ENCODE assay signal across 8 cellular contexts in the genomic region with DNA sequence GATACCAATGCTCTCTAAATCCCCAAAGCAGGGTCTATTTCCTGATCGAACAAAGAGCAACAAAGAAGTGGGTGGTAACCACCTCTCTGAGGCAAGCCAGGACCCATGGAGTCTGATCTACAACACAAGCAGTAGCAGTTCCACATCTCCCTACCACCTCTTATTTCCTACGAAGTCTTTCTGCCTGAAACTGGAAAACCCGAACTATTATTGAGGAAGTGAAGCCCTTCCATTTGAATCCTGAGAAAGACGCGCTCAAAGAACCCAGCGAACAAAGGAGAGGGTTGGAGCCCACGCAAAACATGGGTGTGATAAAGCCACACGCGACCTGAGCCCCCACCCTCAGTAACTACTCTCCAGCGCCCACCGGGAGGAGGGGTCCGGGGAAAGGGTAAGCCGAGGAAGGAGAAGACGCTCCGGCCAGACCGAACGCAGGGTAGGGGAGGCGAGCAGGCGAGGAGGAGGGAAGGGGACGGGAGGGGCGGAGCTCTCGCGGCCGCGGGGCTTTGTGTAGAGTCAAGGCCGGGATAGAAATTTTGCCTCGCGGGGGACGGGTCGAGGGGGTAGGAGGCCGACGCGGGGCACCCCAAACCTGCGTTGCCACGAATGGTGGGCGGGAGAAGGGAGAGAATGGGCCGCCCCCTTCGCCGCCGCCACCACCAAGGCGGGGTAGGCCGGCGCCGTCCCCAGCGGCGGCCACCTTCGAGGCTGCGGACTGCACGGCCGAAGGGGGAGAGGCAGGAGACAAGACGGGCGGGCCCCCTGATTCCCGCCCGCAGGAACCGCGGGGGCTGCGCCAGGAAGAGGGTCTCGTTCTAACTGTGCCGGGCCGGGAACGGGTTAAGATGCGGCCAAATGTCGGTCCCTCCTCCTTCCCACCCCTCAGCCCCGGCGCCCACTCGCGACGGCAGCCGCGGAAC. TPM values are rescaled to one million over a fixed set of nuclear protein-coding genes. Genes with fewer than 3 reads are reported as not detected.
A peak's percentile ranks its signal among the peaks of the same experiment; 100 is the strongest.
DNase-seq lines count a peak whose midpoint lies in the region; ATAC-seq and TF ChIP-seq lines count a peak whose summit lies in the region.

No MANE protein-coding gene starts in this region.

- TF ChIP-seq CTCF in activated CD8-positive, alpha-beta T cell treated with anti-CD3 and anti-CD28 coated beads for 36 hours (IDR thresholded peaks at IDR 0.05) = no peak

- H3K4me3 Mint-ChIP-seq in activated CD8-positive, alpha-beta T cell treated with anti-CD3 and anti-CD28 coated beads for 36 hours = peak overlapping the region; percentile 98

- no peaks in the 10 kb centered on the region for H3K9me3 ChIP-seq in effector memory CD4-positive, alpha-beta T cell (ENCODE audit: control insufficient read depth, low read length)

- intact Hi-C loops in activated CD8-positive, alpha-beta T cell treated with anti-CD3 and anti-CD28 coated beads for 36 hours (cut with micrococcal nuclease) = no loop called here

- peak; percentile 58 for DNase-seq in SIG-M5 treated with dmso at 0.1 percent for 504 hours (lab: John Stamatoyannopoulos, UW; ENCODE audit: unreplicated experiment)
- DNase-seq in SIG-M5 (lab: John Stamatoyannopoulos, UW) = no peak
- DNase-seq in NCI-H226 = peak; percentile 30
- peak; percentile 67 for DNase-seq in activated CD8-positive, alpha-beta T cell treated with anti-CD3 and anti-CD28 coated beads for 36 hours
- DNase-seq in effector memory CD4-positive, alpha-beta T cell = peak; percentile 33 to 46 (median 41)
- peak; percentile 52 for DNase-seq in medulla oblongata (ENCODE audit: extremely low spot score)
- DNase-seq in stimulated activated CD8-positive, alpha-beta memory T cell treated with anti-CD3 and anti-CD28 coated beads, Interleukin-12 subunit alpha, Interleukin-12 subunit beta, amount 100 ng/mL, for 4 hours (ENCODE audit: low read depth) = peak; percentile 34

- no peaks in the 10 kb centered on the region for H3K27me3 ChIP-seq in effector memory CD4-positive, alpha-beta T cell (replicated peaks; ENCODE audit: control insufficient read depth, insufficient read depth, low read length, poor library complexity, severe bottlenecking)

- peak; percentile 33 for ATAC-seq in HG02973 (IDR thresholded peaks at IDR 0.05; ENCODE audit: unreplicated experiment)
- peak; percentile 47 for ATAC-seq in activated CD8-positive, alpha-beta T cell treated with anti-CD3 and anti-CD28 coated beads for 36 hours

- H3K9me3 Mint-ChIP-seq in activated CD8-positive, alpha-beta T cell treated with anti-CD3 and anti-CD28 coated beads for 36 hours = no peaks in the 10 kb centered on the region

- H3K4me1 ChIP-seq in effector memory CD4-positive, alpha-beta T cell (ENCODE audit: control insufficient read depth, insufficient read depth, low read length, poor library complexity, severe bottlenecking) = peaks cover 19% of the 10 kb centered on the region

- no peaks in the 10 kb centered on the region for H3K27me3 Mint-ChIP-seq in activated CD8-positive, alpha-beta T cell treated with anti-CD3 and anti-CD28 coated beads for 36 hours

- peaks cover 36% of the 10 kb centered on the region for H3K4me1 Mint-ChIP-seq in activated CD8-positive, alpha-beta T cell treated with anti-CD3 and anti-CD28 coated beads for 36 hours (ENCODE audit: low read depth)

- POLR2A ChIA-PET in activated CD8-positive, alpha-beta T cell treated with anti-CD3 and anti-CD28 coated beads for 36 hours (lab: Charles Lee) = interaction anchor here (1.2 to 1.9 kb wide), 2 partner anchors 8 to 12 kb away, joined by 3 to 12 read pairs; no protein-coding TSS in a partner anchor

- CTCF ChIA-PET in activated CD8-positive, alpha-beta T cell treated with anti-CD3 and anti-CD28 coated beads for 36 hours (lab: Charles Lee) = interaction anchor here (0.8 to 1.8 kb wide), 4 partner anchors 11 to 61 kb away, joined by 3 to 4 read pairs (median 4); no protein-coding TSS in a partner anchor

- peak overlapping the region; percentile 90 for H3K27ac Mint-ChIP-seq in activated CD8-positive, alpha-beta T cell treated with anti-CD3 and anti-CD28 coated beads for 36 hours

- no peaks in the 10 kb centered on the region for H3K36me3 ChIP-seq in effector memory CD4-positive, alpha-beta T cell (ENCODE audit: control insufficient read depth, insufficient read depth, low read length)

- H3K4me3 ChIP-seq in effector memory CD4-positive, alpha-beta T cell (ENCODE audit: insufficient read depth, low read depth, low read length, poor library complexity, severe bottlenecking) = peak overlapping the region; percentile 97

- H3K27ac ChIP-seq in effector memory CD4-positive, alpha-beta T cell (ENCODE audit: insufficient read depth, low read length, poor library complexity, severe bottlenecking) = peak overlapping the region; percentile 84

- H3K36me3 Mint-ChIP-seq in activated CD8-positive, alpha-beta T cell treated with anti-CD3 and anti-CD28 coated beads for 36 hours (ENCODE audit: low read depth) = peaks cover 6% of the 10 kb centered on the region

RNA-seq across cellular contexts. Expression of a gene that starts 0.8 kb away (rescaled TPM):
- total RNA-seq in activated CD8-positive, alpha-beta T cell treated with anti-CD3 and anti-CD28 coated beads for 36 hours = 10 to 100 TPM; 90.5 to 91.7 TPM
